ENCODE assay signal across 8 cellular contexts in genomic region chr12:1606021-1606622, GRCh38. TPM values are rescaled to one million over a fixed set of nuclear protein-coding genes. Genes with fewer than 3 reads are reported as not detected.
DNase-seq lines count a peak whose midpoint lies in the region; ATAC-seq and FAIRE-seq lines count a peak whose summit lies in the region.

No MANE protein-coding gene starts in this region.

- no peaks in the 10 kb centered on the region for H3K9me3 Mint-ChIP-seq in stimulated activated memory B cell treated with anti-CD40 and anti-IgM and Interleukin-4, amounts not matched to agents 10 μg/mL and 1 μg/mL and 100 μg/mL, for 72 hours

- ATAC-seq in HG02852 (IDR thresholded peaks at IDR 0.05; ENCODE audit: unreplicated experiment) = peak; percentile 74
- ATAC-seq in stimulated activated memory B cell treated with anti-CD40 and anti-IgM and Interleukin-4, amounts not matched to agents 10 μg/mL and 1 μg/mL and 100 μg/mL, for 72 hours = peak; percentile 84

- H3K36me3 ChIP-seq in effector memory CD4-positive, alpha-beta T cell (ENCODE audit: control insufficient read depth, insufficient read depth, low read length) = no peaks in the 10 kb centered on the region
- H3K36me3 ChIP-seq in mesodermal cell (ENCODE audit: control insufficient read depth, insufficient read depth, low read length) = no peaks in the 10 kb centered on the region

- 13 to 14% methylated on average over 11 of the region's 12 CpGs for WGBS in mesodermal cell (ENCODE audit: insufficient coverage in 2 of 2), 2 experiments

- peak overlapping the region; percentile 39 for H3K4me3 ChIP-seq in effector memory CD4-positive, alpha-beta T cell (ENCODE audit: insufficient read depth, low read depth, low read length, poor library complexity, severe bottlenecking)
- H3K4me3 ChIP-seq in mesodermal cell (ENCODE audit: extremely low read depth, insufficient read depth, low read length, poor library complexity, severe bottlenecking) = peak overlapping the region; percentile 22

- DNase-seq in GM18507 (ENCODE audit: extremely low spot score, insufficient read length, low read depth) = no peak
- peak; percentile 80 for DNase-seq in NCI-H2171 (lab: John Stamatoyannopoulos, UW)
- DNase-seq in activated CD4-positive, alpha-beta T cell treated with anti-CD3 and anti-CD28 coated beads, Interleukin-2, amount 50 U/mL, for 1 hour = peak; percentile 47
- DNase-seq in effector memory CD4-positive, alpha-beta T cell = peak; percentile 23 to 40 (median 36)
- no peak for DNase-seq in central memory CD4-positive, alpha-beta T cell

- H3K36me3 Mint-ChIP-seq in stimulated activated memory B cell treated with anti-CD40 and anti-IgM and Interleukin-4, amounts not matched to agents 10 μg/mL and 1 μg/mL and 100 μg/mL, for 72 hours = no peaks in the 10 kb centered on the region

- H3K27me3 ChIP-seq in effector memory CD4-positive, alpha-beta T cell (replicated peaks; ENCODE audit: control insufficient read depth, insufficient read depth, low read length, poor library complexity, severe bottlenecking) = no peaks in the 10 kb centered on the region

- no peak overlapping the region for H3K27ac ChIP-seq in effector memory CD4-positive, alpha-beta T cell (ENCODE audit: insufficient read depth, low read length, poor library complexity, severe bottlenecking)
- peak overlapping the region; percentile 92 for H3K27ac ChIP-seq in mesodermal cell (ENCODE audit: low read depth, low read length, severe bottlenecking)

- peaks cover 10% of the 10 kb centered on the region for H3K4me1 ChIP-seq in effector memory CD4-positive, alpha-beta T cell (ENCODE audit: control insufficient read depth, insufficient read depth, low read length, poor library complexity, severe bottlenecking)
- H3K4me1 ChIP-seq in mesodermal cell (ENCODE audit: control insufficient read depth, insufficient read depth, low read length, poor library complexity, severe bottlenecking) = peaks cover 17% of the 10 kb centered on the region

- peak overlapping the region; percentile 82 for H3K27ac Mint-ChIP-seq in stimulated activated memory B cell treated with anti-CD40 and anti-IgM and Interleukin-4, amounts not matched to agents 10 μg/mL and 1 μg/mL and 100 μg/mL, for 72 hours

- FAIRE-seq in GM18507 (lab: Jason Lieb, UNC) = peak; percentile 92

- no peaks in the 10 kb centered on the region for H3K9me3 ChIP-seq in effector memory CD4-positive, alpha-beta T cell (ENCODE audit: control insufficient read depth, low read length)
- no peaks in the 10 kb centered on the region for H3K9me3 ChIP-seq in mesodermal cell (ENCODE audit: control insufficient read depth, low read length)

- peaks cover 44% of the 10 kb centered on the region for H3K4me1 Mint-ChIP-seq in stimulated activated memory B cell treated with anti-CD40 and anti-IgM and Interleukin-4, amounts not matched to agents 10 μg/mL and 1 μg/mL and 100 μg/mL, for 72 hours

- no peaks in the 10 kb centered on the region for H3K27me3 Mint-ChIP-seq in stimulated activated memory B cell treated with anti-CD40 and anti-IgM and Interleukin-4, amounts not matched to agents 10 μg/mL and 1 μg/mL and 100 μg/mL, for 72 hours

- H3K4me3 Mint-ChIP-seq in stimulated activated memory B cell treated with anti-CD40 and anti-IgM and Interleukin-4, amounts not matched to agents 10 μg/mL and 1 μg/mL and 100 μg/mL, for 72 hours = peak overlapping the region; percentile 88

RNA-seq across cellular contexts. Expression of gene FBXL14, which starts 11.7 kb away (rescaled TPM):
- polyA plus RNA-seq in mesodermal cell (2013, experiment 1 of 2) = 12.1 TPM
- polyA plus RNA-seq in mesodermal cell (2013, experiment 2 of 2) = 11.9 TPM

RNA-seq across cellular contexts. Expression of gene WNT5B, which starts 22.9 kb away (rescaled TPM):
- 21.4 TPM for polyA plus RNA-seq in mesodermal cell (2013, experiment 1 of 2)
- 19.5 TPM for polyA plus RNA-seq in mesodermal cell (2013, experiment 2 of 2)

Comparison
In these comparisons a context has a peak if more than half of its experiments do, and no peak if none do; other contexts are left out.
1. DNase-seq: peak in NCI-H2171 (single experiment), activated CD4-positive, alpha-beta T cell treated with anti-CD3 and anti-CD28 coated beads, Interleukin-2, amount 50 U/mL, for 1 hour (single experiment) and effector memory CD4-positive, alpha-beta T cell (3 of 3); none in GM18507 (single experiment) and central memory CD4-positive, alpha-beta T cell (single experiment).